29 cellular contexts compared by ENCODE assay signal in the genomic region with DNA sequence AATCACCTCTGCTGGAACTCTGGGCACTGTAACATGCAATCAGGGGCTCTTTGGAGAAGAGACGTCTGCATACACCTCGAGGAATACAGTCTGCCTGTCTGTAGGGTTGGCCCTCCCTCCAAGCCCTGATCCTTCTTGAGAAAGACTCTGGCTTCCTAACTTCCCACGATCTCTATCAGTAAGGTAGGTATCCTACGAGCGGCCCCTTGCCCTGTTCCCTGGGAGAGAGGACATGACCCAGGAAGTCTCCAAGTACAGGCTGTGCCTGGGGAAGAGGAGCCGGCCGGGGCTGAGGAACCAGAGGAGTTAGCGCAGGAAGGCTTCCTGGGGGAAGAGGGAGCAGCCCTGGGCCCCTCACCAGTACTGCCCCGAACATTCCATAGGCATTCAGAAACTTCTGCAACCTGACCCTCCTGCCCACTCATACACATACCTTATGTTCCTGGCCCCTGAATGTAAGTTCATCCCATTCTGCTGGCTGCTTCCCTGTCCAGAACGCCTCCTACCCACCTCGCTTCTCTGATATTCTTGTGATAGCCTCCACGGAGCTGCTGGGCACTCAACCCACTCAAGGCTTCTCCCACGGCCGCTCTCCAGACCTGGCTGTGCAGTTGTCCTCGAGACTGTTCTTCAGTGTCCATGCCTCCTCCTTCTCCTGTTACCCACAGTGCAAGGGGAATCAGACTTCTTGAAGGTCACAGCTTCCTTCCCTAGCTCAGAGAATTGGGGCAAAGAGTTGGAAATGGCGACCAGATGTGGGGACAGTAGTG.
DNase-seq lines count a peak whose midpoint lies in the region; ATAC-seq, FAIRE-seq and TF ChIP-seq lines count a peak whose summit lies in the region.
"Had no signal": no experiment of that assay in that cellular context is flagged by ENCODE, and none has a peak within 500 bp of the region (broad histone marks: within the 10 kb centered on the region; RNA-seq: fewer than 3 reads in every experiment).

No MANE protein-coding gene starts in this region.

- no peak for TF ChIP-seq CTCF in osteoblast (IDR thresholded peaks at IDR 0.05; ENCODE audit: extremely low read depth, low read depth, low read length)
- no peak for TF ChIP-seq CTCF in transverse colon (IDR thresholded peaks at IDR 0.05)

- H3K4me3 ChIP-seq in osteoblast (ENCODE audit: insufficient read depth, low read length): no peak overlapping the region
- no peak overlapping the region for H3K4me3 ChIP-seq in transverse colon
- no peak overlapping the region for H3K4me3 ChIP-seq in GM23248
- H3K4me3 ChIP-seq: ascending aorta, upper lobe of left lung had no signal

- no peak for TF ChIP-seq EP300 in transverse colon (IDR thresholded peaks at IDR 0.05; ENCODE audit: low read depth)

- H3K27ac Mint-ChIP-seq in activated CD4-positive, alpha-beta T cell treated with anti-CD3 and anti-CD28 coated beads, Interleukin-2, amount 10 ng/mL, durations not matched to agents 24 days and 14 days: no peak overlapping the region
- H3K27ac Mint-ChIP-seq: activated CD4-positive, alpha-beta memory T cell treated with anti-CD3 and anti-CD28 coated beads, Interleukin-2, amount 10 ng/mL, durations not matched to agents 7 days and 5 days; activated naive CD8-positive, alpha-beta T cell treated with anti-CD3 and anti-CD28 coated beads, Interleukin-2, amount 10 ng/mL, durations not matched to agents 7 days and 5 days; CD4-positive, CD25-positive, alpha-beta regulatory T cell; naive thymus-derived CD8-positive, alpha-beta T cell; T-helper 1 cell treated with Interleukin-12 subunit alpha and Interleukin-12 subunit beta and Interleukin-4 antibody, amounts not matched to agents 30 μg/mL and 1 μg/mL, for 36 hours had no signal

- in situ Hi-C loops in transverse colon (cut with MboI; ENCODE audit: low pct_ligation_motif_present in 1 of 4, low pct_unique_long_range_greater_than_20kb in 1 of 4, low sequenced_read_pairs in 3 of 4) (no loop called here), GM23248 (cut with MboI) (no loop called here)

- peak; percentile 48 for FAIRE-seq in urothelium cell line (lab: Jason Lieb, UNC)
- FAIRE-seq: H54, RCC 7860, TTC549 had no signal

- no peak for TF ChIP-seq POLR2A in transverse colon (IDR thresholded peaks at IDR 0.05)

- H3K9me3 Mint-ChIP-seq in activated CD4-positive, alpha-beta T cell treated with anti-CD3 and anti-CD28 coated beads, Interleukin-2, amount 10 ng/mL, durations not matched to agents 24 days and 14 days: no peaks in the 10 kb centered on the region
- H3K9me3 Mint-ChIP-seq: activated CD4-positive, alpha-beta memory T cell treated with anti-CD3 and anti-CD28 coated beads, Interleukin-2, amount 10 ng/mL, durations not matched to agents 7 days and 5 days; activated naive CD8-positive, alpha-beta T cell treated with anti-CD3 and anti-CD28 coated beads, Interleukin-2, amount 10 ng/mL, durations not matched to agents 7 days and 5 days; T-helper 1 cell treated with Interleukin-12 subunit alpha and Interleukin-12 subunit beta and Interleukin-4 antibody, amounts not matched to agents 30 μg/mL and 1 μg/mL, for 36 hours had no signal

- peaks cover 7% of the 10 kb centered on the region for H3K4me1 ChIP-seq in osteoblast (ENCODE audit: insufficient read depth, low read length)
- no peaks in the 10 kb centered on the region for H3K4me1 ChIP-seq in transverse colon
- peaks cover 8% of the 10 kb centered on the region; the same call in 1 of the 2 replicates for H3K4me1 ChIP-seq in GM23248 (ENCODE audit: insufficient read depth)
- H3K4me1 ChIP-seq: ascending aorta, upper lobe of left lung had no signal

- intact Hi-C loops in activated CD4-positive, alpha-beta T cell treated with anti-CD3 and anti-CD28 coated beads, Interleukin-2, amount 10 ng/mL, durations not matched to agents 24 days and 14 days (cut with micrococcal nuclease): no loop called here
- intact Hi-C loops in transverse colon (cut with DNase I; ENCODE audit: low total_unique reads): loop anchor here (5.0 kb wide), 1 partner anchor 1514 kb away; no protein-coding TSS in a partner anchor

- no peak overlapping the region for H3K9ac ChIP-seq in GM23248

- H4K20me1 ChIP-seq in osteoblast (ENCODE audit: insufficient read depth, low read length) (no peaks in the 10 kb centered on the region), GM23248 (ENCODE audit: insufficient read depth) (no peaks in the 10 kb centered on the region)

- no peaks in the 10 kb centered on the region for H3K4me1 Mint-ChIP-seq in activated CD4-positive, alpha-beta T cell treated with anti-CD3 and anti-CD28 coated beads, Interleukin-2, amount 10 ng/mL, durations not matched to agents 24 days and 14 days
- H3K4me1 Mint-ChIP-seq: activated CD4-positive, alpha-beta memory T cell treated with anti-CD3 and anti-CD28 coated beads, Interleukin-2, amount 10 ng/mL, durations not matched to agents 7 days and 5 days; activated naive CD8-positive, alpha-beta T cell treated with anti-CD3 and anti-CD28 coated beads, Interleukin-2, amount 10 ng/mL, durations not matched to agents 7 days and 5 days; CD4-positive, CD25-positive, alpha-beta regulatory T cell; naive thymus-derived CD8-positive, alpha-beta T cell had no signal

- H2AFZ ChIP-seq in osteoblast (ENCODE audit: low read length): no peak overlapping the region
- H2AFZ ChIP-seq in GM23248: no peak overlapping the region

- no peaks in the 10 kb centered on the region for H3K36me3 Mint-ChIP-seq in activated CD4-positive, alpha-beta T cell treated with anti-CD3 and anti-CD28 coated beads, Interleukin-2, amount 10 ng/mL, durations not matched to agents 24 days and 14 days (ENCODE audit: low read depth)
- H3K36me3 Mint-ChIP-seq: activated naive CD8-positive, alpha-beta T cell treated with anti-CD3 and anti-CD28 coated beads, Interleukin-2, amount 10 ng/mL, durations not matched to agents 7 days and 5 days; CD4-positive, CD25-positive, alpha-beta regulatory T cell; naive thymus-derived CD8-positive, alpha-beta T cell had no signal

- peak; percentile 30 for DNase-seq in activated CD4-positive, alpha-beta T cell treated with anti-CD3 and anti-CD28 coated beads, Interleukin-2, amount 10 ng/mL, durations not matched to agents 24 days and 14 days
- no peak for DNase-seq in activated CD4-positive, alpha-beta T cell treated with anti-CD3 and anti-CD28 coated beads, Interleukin-2, amount 50 U/mL, for 48 hours
- DNase-seq in ecto neural progenitor cell (ENCODE audit: low spot score): peak; percentile 41
- DNase-seq in osteoblast (ENCODE audit: insufficient read length, low spot score, missing footprints): peak; percentile 62
- DNase-seq in urothelium cell line (ENCODE audit: low spot score): no peak
- no peak for DNase-seq in transverse colon
- no peak for DNase-seq in GM23248
- DNase-seq: 8988T; activated CD4-positive, alpha-beta memory T cell treated with anti-CD3 and anti-CD28 coated beads, Interleukin-2, amount 10 ng/mL, durations not matched to agents 7 days and 5 days; activated effector memory CD4-positive, alpha-beta T cell treated with Interleukin-2 at 50 U/mL for 16 hours; activated naive CD8-positive, alpha-beta T cell treated with anti-CD3 and anti-CD28 coated beads, Interleukin-2, amount 10 ng/mL, durations not matched to agents 7 days and 5 days; CD4-positive, CD25-positive, alpha-beta regulatory T cell; central memory CD4-positive, alpha-beta T cell; KBM-7; naive thymus-derived CD8-positive, alpha-beta T cell; NCI-H1105; NCI-H2081 treated with DMSO at 0.1 percent for 48 hours; NCI-H748 treated with DMSO at 0.1 percent for 48 hours; occipital lobe; retina; stimulated activated CD4-positive, alpha-beta T cell treated with anti-CD3 and anti-CD28 coated beads, Interleukin-2, amount 100 ng/mL, for 24 hours had no signal

- no peak for ATAC-seq in HG02885 (IDR thresholded peaks at IDR 0.05; ENCODE audit: poor library complexity, unreplicated experiment)
- ATAC-seq: activated CD4-positive, CD25-positive, alpha-beta regulatory T cell treated with anti-CD3 and anti-CD28 coated beads, Interleukin-2, amount 50 U/mL, for 24 hours; naive thymus-derived CD8-positive, alpha-beta T cell had no signal

- H3K4me2 ChIP-seq in osteoblast (ENCODE audit: insufficient read depth, low read length) (no peak overlapping the region), GM23248 (ENCODE audit: unreplicated experiment) (no peak overlapping the region)

- no peak overlapping the region for H3K4me3 Mint-ChIP-seq in activated CD4-positive, alpha-beta T cell treated with anti-CD3 and anti-CD28 coated beads, Interleukin-2, amount 10 ng/mL, durations not matched to agents 24 days and 14 days
- H3K4me3 Mint-ChIP-seq: activated CD4-positive, alpha-beta memory T cell treated with anti-CD3 and anti-CD28 coated beads, Interleukin-2, amount 10 ng/mL, durations not matched to agents 7 days and 5 days; activated naive CD8-positive, alpha-beta T cell treated with anti-CD3 and anti-CD28 coated beads, Interleukin-2, amount 10 ng/mL, durations not matched to agents 7 days and 5 days; CD4-positive, CD25-positive, alpha-beta regulatory T cell; naive thymus-derived CD8-positive, alpha-beta T cell; T-helper 1 cell treated with Interleukin-12 subunit alpha and Interleukin-12 subunit beta and Interleukin-4 antibody, amounts not matched to agents 30 μg/mL and 1 μg/mL, for 36 hours had no signal

- no peaks in the 10 kb centered on the region for H3F3A ChIP-seq in GM23248 (ENCODE audit: insufficient read depth)

- 75 to 81% methylated on average over 3 to 16 of the region's 16 CpGs for WGBS in transverse colon (ENCODE audit: low coverage in 1 of 2), 2 donors
- 85 to 86% methylated on average over 16 of the region's 16 CpGs for WGBS in GM23248 (ENCODE audit: low coverage in 1 of 2, low lambda C conversion rate in 2 of 2, missing lambda C conversion rate in 2 of 2), 2 experiments

- no peaks in the 10 kb centered on the region for H3K27me3 Mint-ChIP-seq in activated CD4-positive, alpha-beta T cell treated with anti-CD3 and anti-CD28 coated beads, Interleukin-2, amount 10 ng/mL, durations not matched to agents 24 days and 14 days
- H3K27me3 Mint-ChIP-seq: activated CD4-positive, alpha-beta memory T cell treated with anti-CD3 and anti-CD28 coated beads, Interleukin-2, amount 10 ng/mL, durations not matched to agents 7 days and 5 days; activated naive CD8-positive, alpha-beta T cell treated with anti-CD3 and anti-CD28 coated beads, Interleukin-2, amount 10 ng/mL, durations not matched to agents 7 days and 5 days; CD4-positive, CD25-positive, alpha-beta regulatory T cell had no signal

- no peaks in the 10 kb centered on the region for H3K9me2 ChIP-seq in GM23248 (ENCODE audit: insufficient read depth)

- H3K36me3 ChIP-seq in osteoblast (ENCODE audit: insufficient read depth, low read length) (no peaks in the 10 kb centered on the region), transverse colon (no peaks in the 10 kb centered on the region), GM23248 (ENCODE audit: low read depth) (no peaks in the 10 kb centered on the region)
- H3K36me3 ChIP-seq: ascending aorta, upper lobe of left lung had no signal

- H3K27me3 ChIP-seq in osteoblast (ENCODE audit: insufficient read depth, low read length): peaks cover 3% of the 10 kb centered on the region
- H3K27me3 ChIP-seq in transverse colon: no peaks in the 10 kb centered on the region
- H3K27me3 ChIP-seq in GM23248 (replicated peaks; ENCODE audit: insufficient read depth): no peaks in the 10 kb centered on the region
- H3K27me3 ChIP-seq: ascending aorta, upper lobe of left lung had no signal

- no peaks in the 10 kb centered on the region for H3K79me2 ChIP-seq in osteoblast (ENCODE audit: insufficient read depth, low read length)
- no peaks in the 10 kb centered on the region for H3K79me2 ChIP-seq in GM23248 (ENCODE audit: insufficient read depth)

- H3K27ac ChIP-seq in osteoblast (ENCODE audit: low read depth, low read length): no peak overlapping the region
- no peak overlapping the region for H3K27ac ChIP-seq in transverse colon
- H3K27ac ChIP-seq in GM23248: no peak overlapping the region
- H3K27ac ChIP-seq: ascending aorta, upper lobe of left lung had no signal

- H3K9me3 ChIP-seq in osteoblast (ENCODE audit: low read depth, low read length) (no peaks in the 10 kb centered on the region), transverse colon (no peaks in the 10 kb centered on the region), GM23248 (ENCODE audit: low read depth) (no peaks in the 10 kb centered on the region)
- H3K9me3 ChIP-seq: ascending aorta, upper lobe of left lung had no signal

Comparison
In these comparisons a context has a peak if more than half of its experiments do, and no peak if none do; other contexts are left out.
1. DNase-seq: peak in activated CD4-positive, alpha-beta T cell treated with anti-CD3 and anti-CD28 coated beads, Interleukin-2, amount 10 ng/mL, durations not matched to agents 24 days and 14 days (single experiment), ecto neural progenitor cell (single experiment) and osteoblast (single experiment); none in activated CD4-positive, alpha-beta T cell treated with anti-CD3 and anti-CD28 coated beads, Interleukin-2, amount 50 U/mL, for 48 hours (0 of 2), urothelium cell line (single experiment), transverse colon (single experiment) and GM23248 (single experiment).